Comparison of ENCODE assay signal across 8 cellular contexts in the genomic region with DNA sequence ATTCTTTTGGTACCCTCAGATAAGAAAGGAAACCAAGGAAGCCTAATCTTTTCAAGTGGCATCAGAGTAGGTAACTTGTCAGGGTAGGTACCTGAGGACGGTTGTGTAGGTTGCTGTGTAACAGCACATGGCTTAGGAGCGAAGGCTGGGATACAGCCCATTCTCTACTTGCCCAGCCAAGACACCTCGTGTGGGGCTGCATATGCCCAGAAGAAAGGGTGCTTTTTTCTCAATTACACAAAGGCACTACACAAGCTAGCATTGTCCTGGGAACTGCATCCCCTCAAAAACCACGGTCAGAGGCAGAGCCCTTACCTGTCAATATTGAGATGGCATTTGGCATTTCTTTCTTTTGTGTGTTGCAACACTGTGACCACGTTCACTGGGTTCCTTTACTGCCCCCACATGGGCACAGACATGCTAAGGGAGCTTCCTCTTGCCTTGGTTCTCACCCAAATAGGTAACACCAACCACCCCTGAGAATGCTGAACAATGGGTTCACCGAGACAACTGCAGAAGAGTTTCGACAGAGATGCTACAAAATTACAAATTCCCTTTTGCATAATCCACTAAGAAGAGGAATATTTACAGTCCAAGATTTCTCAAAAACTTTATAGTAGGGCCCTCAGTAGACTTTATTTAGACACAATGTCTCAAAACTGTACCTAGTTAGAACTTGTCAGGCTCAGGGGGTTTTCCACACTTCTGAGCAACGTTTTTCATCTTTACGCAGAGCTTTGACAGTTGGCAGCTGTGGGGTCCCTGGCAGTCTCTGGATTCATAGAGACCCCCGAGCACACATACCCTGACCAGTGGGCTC. TPM values are rescaled to one million over a fixed set of nuclear protein-coding genes. Genes with fewer than 3 reads are reported as not detected.
A peak's percentile ranks its signal among the peaks of the same experiment; 100 is the strongest.
DNase-seq lines count a peak whose midpoint lies in the region; ATAC-seq, FAIRE-seq and TF ChIP-seq lines count a peak whose summit lies in the region.

No MANE protein-coding gene starts in this region.

- no peak overlapping the region for H3K4ac ChIP-seq in H1 (replicated peaks; ENCODE audit: insufficient read length, low read depth, low read length)

- no peak overlapping the region for H3K18ac ChIP-seq in H1 (ENCODE audit: extremely low read depth, low read length)

- WGBS in H1 (ENCODE audit: extremely low coverage in 1 of 2, insufficient coverage in 1 of 2, insufficient read length in 1 of 2, insufficient replicate concordance in 2 of 2, low coverage in 1 of 2, low lambda C conversion rate in 2 of 2, missing lambda C conversion rate in 1 of 2), 2 experiments: 87% methylated on average over 10 of the region's 10 CpGs; no CpG with 5 or more reads in 1 of the 2 experiments

- H3K4me1 ChIP-seq in H1 (replicated peaks in 1 of 4; ENCODE audit: control insufficient read depth in 3 of 4, insufficient read depth in 4 of 4, low read length in 3 of 4): no peaks in the 10 kb centered on the region

- no peak overlapping the region for H3K14ac ChIP-seq in H1 (ENCODE audit: insufficient read length)

- no peak; a peak in 1 of 4 replicates for TF ChIP-seq RAD21 in H1 (IDR thresholded peaks at IDR 0.05 in 1 of 2, conservative IDR thresholded peaks at IDR 0.05 in 1 of 2; ENCODE audit: low read depth in 2 of 2, low read length in 2 of 2)

- CTCF ChIA-PET in H1 (lab: Charles Lee; ENCODE audit: partially characterized antibody): interaction anchor here (0.8 to 2.4 kb wide), 13 partner anchors 8 to 222 kb away, joined by 3 to 11 read pairs (median 3); no protein-coding TSS in a partner anchor

- no peak overlapping the region for H3K9ac ChIP-seq in H1 (replicated peaks in 1 of 4; ENCODE audit: extremely low read depth in 1 of 4, low read depth in 3 of 4, low read length in 3 of 4)

- no peak overlapping the region for H4K91ac ChIP-seq in H1 (replicated peaks; ENCODE audit: insufficient read length, low read length)

- no peak overlapping the region for H4K8ac ChIP-seq in H1 (ENCODE audit: extremely low read depth, insufficient read depth, low read length)

- no peak overlapping the region for H2AK5ac ChIP-seq in H1 (ENCODE audit: low read depth, low read length)

- no peak overlapping the region for H3K56ac ChIP-seq in H1 (replicated peaks; ENCODE audit: insufficient read length, low read depth, low read length)

- no peaks in the 10 kb centered on the region for H3K23me2 ChIP-seq in H1 (ENCODE audit: low read depth, low read length)

- TF ChIP-seq EP300 in H1 (IDR thresholded peaks at IDR 0.05; ENCODE audit: borderline replicate concordance in 1 of 2, low read depth in 2 of 2, low read length in 2 of 2): no peak

- H4K20me1 ChIP-seq in H1 (replicated peaks in 1 of 2; ENCODE audit: control insufficient read depth in 1 of 2, insufficient read depth in 2 of 2, low read length in 2 of 2): no peaks in the 10 kb centered on the region

- H3K36me3 ChIP-seq in H1 (ENCODE audit: control insufficient read depth in 2 of 4, insufficient read depth in 4 of 4, low read length in 3 of 4): no peaks in the 10 kb centered on the region

- H2BK120ac ChIP-seq in H1 (replicated peaks; ENCODE audit: low read depth, low read length): no peak overlapping the region

- no peak overlapping the region for H2BK5ac ChIP-seq in H1 (ENCODE audit: low read depth, low read length)

- POLR2A ChIA-PET in H1 (lab: Charles Lee; ENCODE audit: partially characterized antibody): no interaction called here

- peak in 1 of 3 experiments; percentile 0; a peak in 1 of 4 replicates for TF ChIP-seq CTCF in H1 (IDR thresholded peaks at IDR 0.05; ENCODE audit: control extremely low read depth in 1 of 3, insufficient read depth in 1 of 3, low read depth in 1 of 3, low read length in 3 of 3)

- H3K79me2 ChIP-seq in H1 (ENCODE audit: control insufficient read depth in 1 of 2, insufficient read depth in 2 of 2, low read length in 2 of 2): no peaks in the 10 kb centered on the region

- H3K4me2 ChIP-seq in H1 (ENCODE audit: insufficient read depth in 1 of 2, low read depth in 2 of 2, low read length in 2 of 2): no peak overlapping the region

- H3K79me1 ChIP-seq in H1 (ENCODE audit: low read depth, low read length): no peaks in the 10 kb centered on the region

- DNase-seq in H1 (ENCODE audit: low read depth in 1 of 2, low spot score in 2 of 2) (no peak), Ammon's horn (ENCODE audit: low spot score) (no peak), COR-L47 (lab: John Stamatoyannopoulos, UW) (no peak), NCI-H128 (lab: John Stamatoyannopoulos, UW; ENCODE audit: unreplicated experiment) (no peak), DMS153 (lab: John Stamatoyannopoulos, UW) (no peak)

- H3K4me3 ChIP-seq in H1 (ENCODE audit: extremely low read depth in 1 of 4, insufficient read depth in 2 of 4, low read depth in 3 of 4, low read length in 4 of 4): no peak overlapping the region

- TF ChIP-seq POLR2A in H1 (IDR thresholded peaks at IDR 0.05; ENCODE audit: control extremely low read depth in 1 of 2, low read depth in 2 of 2, low read length in 2 of 2): no peak

- H3K27me3 ChIP-seq in H1 (replicated peaks in 1 of 4; ENCODE audit: control insufficient read depth in 3 of 4, extremely low read depth in 1 of 4, insufficient read depth in 3 of 4, low read length in 3 of 4): no peaks in the 10 kb centered on the region

- ATAC-seq in GM18508 (IDR thresholded peaks at IDR 0.05; ENCODE audit: insufficient read depth, unreplicated experiment): peak; percentile 80
- ATAC-seq in GM21381 (IDR thresholded peaks at IDR 0.05; ENCODE audit: unreplicated experiment): peak; percentile 79
- ATAC-seq in HG03432 (IDR thresholded peaks at IDR 0.05; ENCODE audit: unreplicated experiment): peak; percentile 84

- no peak overlapping the region for H2BK12ac ChIP-seq in H1 (ENCODE audit: low read depth, low read length)

- no peak overlapping the region for H3K23ac ChIP-seq in H1 (ENCODE audit: insufficient read length)

- no peak overlapping the region for H2AFZ ChIP-seq in H1 (ENCODE audit: low read length)

- H2BK20ac ChIP-seq in H1 (ENCODE audit: low read length): no peak overlapping the region

- no peak for FAIRE-seq in H1 (lab: Jason Lieb, UNC)

- no peaks in the 10 kb centered on the region for H3K9me3 ChIP-seq in H1 (ENCODE audit: insufficient read depth in 2 of 2, low read depth in 1 of 2, low read length in 1 of 2)

- no peak overlapping the region for H4K5ac ChIP-seq in H1 (ENCODE audit: insufficient read length, low read depth, low read length)

- H2BK15ac ChIP-seq in H1 (ENCODE audit: low read length): no peak overlapping the region

- H3K27ac ChIP-seq in H1 (ENCODE audit: low read depth, low read length): no peak overlapping the region

TF ChIP-seq in H1, 55 proteins besides CTCF, POLR2A, EP300 and RAD21:
- TF ChIP-seq CEBPB (IDR thresholded peaks at IDR 0.05; ENCODE audit: low read depth, low read length): 0 out of 2 replicates have a peak, but pooled peaks have one; percentile 37
- TF ChIP-seq SIX5 (IDR thresholded peaks at IDR 0.05; ENCODE audit: low read depth, low read length): no peak

RNA-seq across cellular contexts. Expression of gene TNIP3, which starts 35.8 kb away (rescaled TPM):
- total RNA-seq in H1 (2021; fragmentation: NEBNext Ultra II Directional; extraction: Animal tissue kit (Norgen Biotek cat#: 25700)): not detected in 2 replicates
- not detected in 2 replicates for polyA plus RNA-seq in H1 (2011; rRNA removed)
- polyA plus RNA-seq in H1 (2011; cell fraction: cytosol; rRNA removed): not detected
- polyA plus RNA-seq in H1 (2011; cell fraction: nucleus; rRNA removed): not detected
- not detected in 4 replicates for polyA plus RNA-seq in H1 (2012, experiment 1 of 2)
- polyA plus RNA-seq in H1 (2012, experiment 2 of 2): not detected
- polyA plus RNA-seq in H1 (2013, experiment 1 of 2): not detected
- 0.13 TPM for polyA plus RNA-seq in H1 (2013, experiment 2 of 2)
- polyA minus RNA-seq in H1 (2011; rRNA and poly(A)+ RNA removed): not detected in 2 replicates
- not detected for polyA minus RNA-seq in H1 (2011; cell fraction: cytosol; rRNA and poly(A)+ RNA removed)
- polyA minus RNA-seq in H1 (2011; cell fraction: nucleus; rRNA and poly(A)+ RNA removed): not detected
